1 cellular context compared by ENCODE assay signal in genomic region chr22:20983081-20983745, GRCh38.
TF ChIP-seq lines count a peak whose summit lies in the region.

No MANE protein-coding gene starts in this region.

TF ChIP-seq in GM12878, 131 proteins besides CTCF, POLR2A, EP300 and RAD21:
- TF ChIP-seq BRCA1 (IDR thresholded peaks at IDR 0.05; ENCODE audit: low read depth, low read length) (no peak), FOXK2 (IDR thresholded peaks at IDR 0.05) (no peak), ELK1 (IDR thresholded peaks at IDR 0.05; ENCODE audit: low read depth, low read length) (no peak), SPI1 (IDR thresholded peaks at IDR 0.05; ENCODE audit: borderline replicate concordance, insufficient read depth, low read depth, low read length) (no peak), BHLHE40 (IDR thresholded peaks at IDR 0.05; ENCODE audit: borderline replicate concordance in 1 of 2, low read depth in 2 of 2, low read length in 1 of 2) (no peak), JUND (IDR thresholded peaks at IDR 0.05; ENCODE audit: low read depth, low read length) (no peak)
- TF ChIP-seq, protein P1, sequence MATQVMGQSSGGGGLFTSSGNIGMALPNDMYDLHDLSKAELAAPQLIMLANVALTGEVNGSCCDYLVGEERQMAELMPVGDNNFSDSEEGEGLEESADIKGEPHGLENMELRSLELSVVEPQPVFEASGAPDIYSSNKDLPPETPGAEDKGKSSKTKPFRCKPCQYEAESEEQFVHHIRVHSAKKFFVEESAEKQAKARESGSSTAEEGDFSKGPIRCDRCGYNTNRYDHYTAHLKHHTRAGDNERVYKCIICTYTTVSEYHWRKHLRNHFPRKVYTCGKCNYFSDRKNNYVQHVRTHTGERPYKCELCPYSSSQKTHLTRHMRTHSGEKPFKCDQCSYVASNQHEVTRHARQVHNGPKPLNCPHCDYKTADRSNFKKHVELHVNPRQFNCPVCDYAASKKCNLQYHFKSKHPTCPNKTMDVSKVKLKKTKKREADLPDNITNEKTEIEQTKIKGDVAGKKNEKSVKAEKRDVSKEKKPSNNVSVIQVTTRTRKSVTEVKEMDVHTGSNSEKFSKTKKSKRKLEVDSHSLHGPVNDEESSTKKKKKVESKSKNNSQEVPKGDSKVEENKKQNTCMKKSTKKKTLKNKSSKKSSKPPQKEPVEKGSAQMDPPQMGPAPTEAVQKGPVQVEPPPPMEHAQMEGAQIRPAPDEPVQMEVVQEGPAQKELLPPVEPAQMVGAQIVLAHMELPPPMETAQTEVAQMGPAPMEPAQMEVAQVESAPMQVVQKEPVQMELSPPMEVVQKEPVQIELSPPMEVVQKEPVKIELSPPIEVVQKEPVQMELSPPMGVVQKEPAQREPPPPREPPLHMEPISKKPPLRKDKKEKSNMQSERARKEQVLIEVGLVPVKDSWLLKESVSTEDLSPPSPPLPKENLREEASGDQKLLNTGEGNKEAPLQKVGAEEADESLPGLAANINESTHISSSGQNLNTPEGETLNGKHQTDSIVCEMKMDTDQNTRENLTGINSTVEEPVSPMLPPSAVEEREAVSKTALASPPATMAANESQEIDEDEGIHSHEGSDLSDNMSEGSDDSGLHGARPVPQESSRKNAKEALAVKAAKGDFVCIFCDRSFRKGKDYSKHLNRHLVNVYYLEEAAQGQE (IDR thresholded peaks at IDR 0.05; ENCODE audit: low read depth, low read length), result no peak
- TF ChIP-seq, protein P2, sequence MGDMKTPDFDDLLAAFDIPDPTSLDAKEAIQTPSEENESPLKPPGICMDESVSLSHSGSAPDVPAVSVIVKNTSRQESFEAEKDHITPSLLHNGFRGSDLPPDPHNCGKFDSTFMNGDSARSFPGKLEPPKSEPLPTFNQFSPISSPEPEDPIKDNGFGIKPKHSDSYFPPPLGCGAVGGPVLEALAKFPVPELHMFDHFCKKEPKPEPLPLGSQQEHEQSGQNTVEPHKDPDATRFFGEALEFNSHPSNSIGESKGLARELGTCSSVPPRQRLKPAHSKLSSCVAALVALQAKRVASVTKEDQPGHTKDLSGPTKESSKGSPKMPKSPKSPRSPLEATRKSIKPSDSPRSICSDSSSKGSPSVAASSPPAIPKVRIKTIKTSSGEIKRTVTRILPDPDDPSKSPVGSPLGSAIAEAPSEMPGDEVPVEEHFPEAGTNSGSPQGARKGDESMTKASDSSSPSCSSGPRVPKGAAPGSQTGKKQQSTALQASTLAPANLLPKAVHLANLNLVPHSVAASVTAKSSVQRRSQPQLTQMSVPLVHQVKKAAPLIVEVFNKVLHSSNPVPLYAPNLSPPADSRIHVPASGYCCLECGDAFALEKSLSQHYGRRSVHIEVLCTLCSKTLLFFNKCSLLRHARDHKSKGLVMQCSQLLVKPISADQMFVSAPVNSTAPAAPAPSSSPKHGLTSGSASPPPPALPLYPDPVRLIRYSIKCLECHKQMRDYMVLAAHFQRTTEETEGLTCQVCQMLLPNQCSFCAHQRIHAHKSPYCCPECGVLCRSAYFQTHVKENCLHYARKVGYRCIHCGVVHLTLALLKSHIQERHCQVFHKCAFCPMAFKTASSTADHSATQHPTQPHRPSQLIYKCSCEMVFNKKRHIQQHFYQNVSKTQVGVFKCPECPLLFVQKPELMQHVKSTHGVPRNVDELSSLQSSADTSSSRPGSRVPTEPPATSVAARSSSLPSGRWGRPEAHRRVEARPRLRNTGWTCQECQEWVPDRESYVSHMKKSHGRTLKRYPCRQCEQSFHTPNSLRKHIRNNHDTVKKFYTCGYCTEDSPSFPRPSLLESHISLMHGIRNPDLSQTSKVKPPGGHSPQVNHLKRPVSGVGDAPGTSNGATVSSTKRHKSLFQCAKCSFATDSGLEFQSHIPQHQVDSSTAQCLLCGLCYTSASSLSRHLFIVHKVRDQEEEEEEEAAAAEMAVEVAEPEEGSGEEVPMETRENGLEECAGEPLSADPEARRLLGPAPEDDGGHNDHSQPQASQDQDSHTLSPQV (IDR thresholded peaks at IDR 0.05), result no peak
